23 cellular contexts compared by ENCODE assay signal in the genomic region with DNA sequence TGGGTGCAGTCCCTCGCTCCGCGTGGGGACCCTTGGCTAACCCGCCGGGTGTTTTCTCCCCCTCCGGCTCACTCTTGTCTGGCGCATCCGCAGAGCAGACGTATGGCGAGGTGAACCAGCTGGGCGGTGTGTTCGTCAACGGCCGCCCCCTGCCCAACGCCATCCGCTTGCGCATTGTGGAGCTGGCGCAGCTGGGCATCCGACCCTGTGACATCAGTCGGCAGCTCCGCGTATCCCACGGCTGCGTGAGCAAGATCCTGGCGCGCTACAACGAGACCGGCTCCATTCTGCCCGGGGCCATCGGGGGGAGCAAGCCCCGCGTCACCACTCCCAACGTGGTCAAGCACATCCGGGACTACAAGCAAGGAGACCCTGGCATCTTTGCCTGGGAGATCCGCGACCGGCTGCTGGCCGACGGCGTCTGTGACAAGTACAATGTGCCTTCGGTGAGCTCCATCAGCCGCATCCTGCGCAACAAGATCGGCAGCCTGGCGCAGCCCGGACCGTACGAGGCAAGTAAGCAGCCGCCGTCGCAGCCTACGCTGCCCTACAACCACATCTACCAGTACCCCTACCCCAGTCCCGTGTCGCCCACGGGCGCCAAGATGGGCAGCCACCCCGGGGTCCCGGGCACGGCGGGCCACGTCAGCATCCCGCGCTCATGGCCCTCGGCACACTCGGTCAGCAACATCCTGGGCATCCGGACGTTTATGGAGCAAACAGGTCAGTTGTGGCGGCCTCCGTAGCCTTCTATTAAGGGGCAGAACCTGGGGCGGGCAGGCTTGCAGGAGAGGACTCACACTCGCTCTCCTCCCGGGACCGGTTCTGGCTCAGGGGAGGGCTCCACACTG. TPM values are rescaled to one million over a fixed set of nuclear protein-coding genes. Genes with fewer than 3 reads are reported as not detected.
A peak's percentile ranks its signal among the peaks of the same experiment; 100 is the strongest.
DNase-seq lines count a peak whose midpoint lies in the region; ATAC-seq, FAIRE-seq and TF ChIP-seq lines count a peak whose summit lies in the region.
"Had no signal": no experiment of that assay in that cellular context is flagged by ENCODE, and none has a peak within 500 bp of the region (broad histone marks: within the 10 kb centered on the region; RNA-seq: fewer than 3 reads in every experiment).

No MANE protein-coding gene starts in this region.

- H2AK5ac ChIP-seq in H1 (ENCODE audit: low read depth, low read length), result no peak overlapping the region

- no peaks in the 10 kb centered on the region for H3K4me1 Mint-ChIP-seq in activated CD8-positive, alpha-beta memory T cell treated with anti-CD3 and anti-CD28 coated beads, Interleukin-2, amount 10 ng/mL, durations not matched to agents 7 days and 5 days

- no peak overlapping the region for H3K4me3 Mint-ChIP-seq in activated CD8-positive, alpha-beta memory T cell treated with anti-CD3 and anti-CD28 coated beads, Interleukin-2, amount 10 ng/mL, durations not matched to agents 7 days and 5 days
- H3K4me3 Mint-ChIP-seq: activated naive CD8-positive, alpha-beta T cell treated with anti-CD3 and anti-CD28 coated beads, Interleukin-2, amount 10 ng/mL, durations not matched to agents 7 days and 5 days; T-cell had no signal

- no peak overlapping the region for H3K56ac ChIP-seq in H1 (replicated peaks; ENCODE audit: insufficient read length, low read depth, low read length)

- H2BK15ac ChIP-seq in H1 (ENCODE audit: low read length), result no peak overlapping the region

- H3K4me2 ChIP-seq in H1 (ENCODE audit: insufficient read depth in 1 of 2, low read depth in 2 of 2, low read length in 2 of 2), result peak overlapping the region; percentile 5 to 44; a peak in 3 of 4 replicates
- no peak overlapping the region for H3K4me2 ChIP-seq in neural cell (ENCODE audit: low read length)

- H3K9ac ChIP-seq in H1 (replicated peaks in 1 of 4; ENCODE audit: extremely low read depth in 1 of 4, low read depth in 3 of 4, low read length in 3 of 4) (no peak overlapping the region), neural cell (ENCODE audit: low read length) (no peak overlapping the region)

- peak overlapping the region; percentile 75; the same call in 1 of the 2 replicates for H2BK12ac ChIP-seq in H1 (ENCODE audit: low read depth, low read length)

- peak overlapping the region; percentile 32; the same call in 1 of the 2 replicates for H3K18ac ChIP-seq in H1 (ENCODE audit: extremely low read depth, low read length)

- no peaks in the 10 kb centered on the region for H3K79me2 ChIP-seq in H1 (ENCODE audit: control insufficient read depth in 1 of 2, insufficient read depth in 2 of 2, low read length in 2 of 2)
- no peaks in the 10 kb centered on the region for H3K79me2 ChIP-seq in neural cell (replicated peaks; ENCODE audit: insufficient read depth, low read length)

- 6% methylated on average over 67 of the region's 73 CpGs; no CpG with 5 or more reads in 1 of the 2 experiments for WGBS in H1 (ENCODE audit: extremely low coverage in 1 of 2, insufficient coverage in 1 of 2, insufficient read length in 1 of 2, insufficient replicate concordance in 2 of 2, low coverage in 1 of 2, low lambda C conversion rate in 2 of 2, missing lambda C conversion rate in 1 of 2), 2 experiments

- H2AFZ ChIP-seq in H1 (ENCODE audit: low read length) (no peak overlapping the region), neural cell (ENCODE audit: low read depth, low read length) (no peak overlapping the region)

- peak overlapping the region; percentile 73 for H4K8ac ChIP-seq in H1 (ENCODE audit: extremely low read depth, insufficient read depth, low read length)

- no peaks in the 10 kb centered on the region; a peak in 1 of 4 replicates for H3K9me3 ChIP-seq in H1 (ENCODE audit: insufficient read depth in 2 of 2, low read depth in 1 of 2, low read length in 1 of 2)
- no peaks in the 10 kb centered on the region for H3K9me3 ChIP-seq in neural cell (ENCODE audit: low read length)
- H3K9me3 ChIP-seq: gastroesophageal sphincter, lower lobe of right lung, prostate gland, testis had no signal

- H3K79me1 ChIP-seq in H1 (ENCODE audit: low read depth, low read length), result no peaks in the 10 kb centered on the region

- peak overlapping the region in 3 of 4 experiments; percentile 2 to 41 (median 14); a peak in 3 of 8 replicates for H3K4me3 ChIP-seq in H1 (ENCODE audit: extremely low read depth in 1 of 4, insufficient read depth in 2 of 4, low read depth in 3 of 4, low read length in 4 of 4)
- peak overlapping the region; percentile 57 for H3K4me3 ChIP-seq in neural cell (ENCODE audit: low read length)
- H3K4me3 ChIP-seq: gastroesophageal sphincter, K562, lower lobe of right lung, testis had no signal

- no peak overlapping the region for H2BK5ac ChIP-seq in H1 (ENCODE audit: low read depth, low read length)

- H3K14ac ChIP-seq in H1 (ENCODE audit: insufficient read length), result no peak overlapping the region

- no peak overlapping the region for H2BK120ac ChIP-seq in H1 (replicated peaks; ENCODE audit: low read depth, low read length)

- peaks cover 85% of the 10 kb centered on the region for H3K27me3 Mint-ChIP-seq in activated CD8-positive, alpha-beta memory T cell treated with anti-CD3 and anti-CD28 coated beads, Interleukin-2, amount 10 ng/mL, durations not matched to agents 7 days and 5 days

- H3K4me1 ChIP-seq in H1 (replicated peaks in 1 of 4; ENCODE audit: control insufficient read depth in 3 of 4, insufficient read depth in 4 of 4, low read length in 3 of 4), result peaks cover 0 to 32% (median 15%) of the 10 kb centered on the region in 4 experiments; a peak in 6 of 7 replicates
- H3K4me1 ChIP-seq: prostate gland had no signal

- TF ChIP-seq EP300 in H1 (IDR thresholded peaks at IDR 0.05; ENCODE audit: borderline replicate concordance in 1 of 2, low read depth in 2 of 2, low read length in 2 of 2) (no peak), neural cell (conservative IDR thresholded peaks at IDR 0.05; ENCODE audit: poor library complexity, severe bottlenecking) (no peak)

- H3K9me2 ChIP-seq in neural cell (ENCODE audit: insufficient read depth, low read length), result no peaks in the 10 kb centered on the region

- TF ChIP-seq POLR2A in H1 (IDR thresholded peaks at IDR 0.05; ENCODE audit: control extremely low read depth in 1 of 2, low read depth in 2 of 2, low read length in 2 of 2), result no peak

- peak overlapping the region; percentile 11 for H3K27ac Mint-ChIP-seq in activated CD8-positive, alpha-beta memory T cell treated with anti-CD3 and anti-CD28 coated beads, Interleukin-2, amount 10 ng/mL, durations not matched to agents 7 days and 5 days

- TF ChIP-seq RAD21 in H1 (IDR thresholded peaks at IDR 0.05 in 1 of 2, conservative IDR thresholded peaks at IDR 0.05 in 1 of 2; ENCODE audit: low read depth in 2 of 2, low read length in 2 of 2), result no peak
- no peak for TF ChIP-seq RAD21 in neural cell (conservative IDR thresholded peaks at IDR 0.05)

- ATAC-seq in activated CD8-positive, alpha-beta memory T cell treated with anti-CD3 and anti-CD28 coated beads, Interleukin-2, amount 10 ng/mL, durations not matched to agents 7 days and 5 days, result no peak
- ATAC-seq in GM18502 (IDR thresholded peaks at IDR 0.05; ENCODE audit: poor library complexity, unreplicated experiment) (no peak), GM18498 (IDR thresholded peaks at IDR 0.05; ENCODE audit: unreplicated experiment) (no peak)
- ATAC-seq: gastroesophageal sphincter, K562, T-cell had no signal

- no peak for DNase-seq in activated CD8-positive, alpha-beta memory T cell treated with anti-CD3 and anti-CD28 coated beads, Interleukin-2, amount 10 ng/mL, durations not matched to agents 7 days and 5 days
- no peak for DNase-seq in activated CD8-positive, alpha-beta memory T cell treated with anti-CD3 and anti-CD28 coated beads for 24 hours
- DNase-seq in H1 (ENCODE audit: low read depth in 1 of 2, low spot score in 2 of 2) (no peak), SW480 (ENCODE audit: low spot score) (no peak)
- DNase-seq in activated T-cell treated with anti-CD3 and anti-CD28 coated beads, Interleukin-2, amount 50 U/mL, for 1 hour, result no peak
- DNase-seq: ACHN; activated naive CD8-positive, alpha-beta T cell treated with anti-CD3 and anti-CD28 coated beads, Interleukin-2, amount 10 ng/mL, durations not matched to agents 7 days and 5 days; lower lobe of right lung; NCI-H510A treated with DMSO at 0.1 percent for 48 hours; Right ventricle myocardium superior; stimulated activated CD4-positive, alpha-beta T cell treated with anti-CD3 and anti-CD28 coated beads, Interleukin-12 subunit alpha, Interleukin-12 subunit beta, amount 100 ng/mL, for 4 hours; T-cell; testis had no signal

- TF ChIP-seq CTCF in H1 (IDR thresholded peaks at IDR 0.05; ENCODE audit: control extremely low read depth in 1 of 3, insufficient read depth in 1 of 3, low read depth in 1 of 3, low read length in 3 of 3), result no peak
- no peak for TF ChIP-seq CTCF in neural cell (IDR thresholded peaks at IDR 0.05; ENCODE audit: poor library complexity, severe bottlenecking)

- H4K91ac ChIP-seq in H1 (replicated peaks; ENCODE audit: insufficient read length, low read length), result no peak overlapping the region

- no peak overlapping the region for H3K27ac ChIP-seq in H1 (ENCODE audit: low read depth, low read length)
- no peak overlapping the region for H3K27ac ChIP-seq in neural cell (ENCODE audit: low read length)
- H3K27ac ChIP-seq: gastroesophageal sphincter, lower lobe of right lung, prostate gland, testis had no signal

- CTCF ChIA-PET in activated CD8-positive, alpha-beta memory T cell treated with anti-CD3 and anti-CD28 coated beads, Interleukin-2, amount 10 ng/mL, durations not matched to agents 7 days and 5 days (lab: Charles Lee), result interaction anchor here (0.6 to 1.5 kb wide), 2 partner anchors 13 to 1169 kb away, joined by 3 to 4 read pairs; no protein-coding TSS in a partner anchor
- CTCF ChIA-PET in H1 (lab: Charles Lee; ENCODE audit: partially characterized antibody), result interaction anchor here (0.6 to 3.2 kb wide), 15 partner anchors 8 to 597 kb away, joined by 3 to 12 read pairs (median 3); no protein-coding TSS in a partner anchor

- peaks cover 94 to 100% (median 99%) of the 10 kb centered on the region in 4 experiments for H3K27me3 ChIP-seq in H1 (replicated peaks in 1 of 4; ENCODE audit: control insufficient read depth in 3 of 4, extremely low read depth in 1 of 4, insufficient read depth in 3 of 4, low read length in 3 of 4)
- H3K27me3 ChIP-seq in neural cell (ENCODE audit: insufficient read depth, low read depth, low read length), result peaks cover 99% of the 10 kb centered on the region
- H3K27me3 ChIP-seq: testis had no signal

- no peaks in the 10 kb centered on the region for H3F3A ChIP-seq in neural cell (ENCODE audit: insufficient read depth, low read length, poor library complexity, severe bottlenecking)

- peaks cover 31 to 56% of the 10 kb centered on the region in 2 experiments for H4K20me1 ChIP-seq in H1 (replicated peaks in 1 of 2; ENCODE audit: control insufficient read depth in 1 of 2, insufficient read depth in 2 of 2, low read length in 2 of 2)
- no peaks in the 10 kb centered on the region for H4K20me1 ChIP-seq in neural cell (ENCODE audit: insufficient read depth)

- no peaks in the 10 kb centered on the region for H3K36me3 Mint-ChIP-seq in activated CD8-positive, alpha-beta memory T cell treated with anti-CD3 and anti-CD28 coated beads, Interleukin-2, amount 10 ng/mL, durations not matched to agents 7 days and 5 days
- H3K36me3 Mint-ChIP-seq: T-cell had no signal

- H4K5ac ChIP-seq in H1 (ENCODE audit: insufficient read length, low read depth, low read length), result no peak overlapping the region

- H3K36me3 ChIP-seq in H1 (ENCODE audit: control insufficient read depth in 2 of 4, insufficient read depth in 4 of 4, low read length in 3 of 4), result peaks cover 0 to 11% (median 0%) of the 10 kb centered on the region in 4 experiments; a peak in 1 of 8 replicates
- no peaks in the 10 kb centered on the region for H3K36me3 ChIP-seq in neural cell (ENCODE audit: insufficient read depth, low read length)
- H3K36me3 ChIP-seq: gastroesophageal sphincter, lower lobe of right lung, prostate gland had no signal

- H3K4ac ChIP-seq in H1 (replicated peaks; ENCODE audit: insufficient read length, low read depth, low read length), result peak overlapping the region; percentile 69

- H2BK20ac ChIP-seq in H1 (ENCODE audit: low read length), result no peak overlapping the region

- no peaks in the 10 kb centered on the region for H3K9me3 Mint-ChIP-seq in activated CD8-positive, alpha-beta memory T cell treated with anti-CD3 and anti-CD28 coated beads, Interleukin-2, amount 10 ng/mL, durations not matched to agents 7 days and 5 days (ENCODE audit: low read depth)
- H3K9me3 Mint-ChIP-seq: T-cell had no signal

- no peak overlapping the region for H3K23ac ChIP-seq in H1 (ENCODE audit: insufficient read length)

- no peak for FAIRE-seq in H1 (lab: Jason Lieb, UNC)
- FAIRE-seq: bronchial epithelial cell, K562 had no signal

- peaks cover 4% of the 10 kb centered on the region for H3K23me2 ChIP-seq in H1 (ENCODE audit: low read depth, low read length)

- POLR2A ChIA-PET in H1 (lab: Charles Lee; ENCODE audit: partially characterized antibody), result interaction anchor here (0.8 kb wide), 1 partner anchor 8 kb away, joined by 3 read pairs; no protein-coding TSS in a partner anchor

RNA-seq across cellular contexts. Expression of gene PAX1, which starts 1.1 kb away (rescaled TPM):
- not detected for total RNA-seq in activated CD8-positive, alpha-beta memory T cell treated with anti-CD3 and anti-CD28 coated beads, Interleukin-2, amount 10 ng/mL, durations not matched to agents 7 days and 5 days
- not detected in 2 replicates for total RNA-seq in H1 (2021; fragmentation: NEBNext Ultra II Directional; extraction: Animal tissue kit (Norgen Biotek cat#: 25700))
- polyA plus RNA-seq in H1 (2011; rRNA removed) (not detected in 2 replicates), neural cell (not detected in 2 replicates)
- not detected for polyA plus RNA-seq in H1 (2011; cell fraction: cytosol; rRNA removed)
- polyA plus RNA-seq in H1 (2011; cell fraction: nucleus; rRNA removed), result not detected
- polyA plus RNA-seq in H1 (2012, experiment 1 of 2), result not detected in 4 replicates
- polyA plus RNA-seq in H1 (2012, experiment 2 of 2), result not detected
- polyA plus RNA-seq in H1 (2013, experiment 1 of 2), result not detected
- polyA plus RNA-seq in H1 (2013, experiment 2 of 2), result not detected
- polyA minus RNA-seq in H1 (2011; rRNA and poly(A)+ RNA removed), result not detected in 2 replicates
- not detected for polyA minus RNA-seq in H1 (2011; cell fraction: cytosol; rRNA and poly(A)+ RNA removed)
- polyA minus RNA-seq in H1 (2011; cell fraction: nucleus; rRNA and poly(A)+ RNA removed), result not detected
- not detected in 2 replicates for polyA minus RNA-seq in neural cell
- total RNA-seq: activated naive CD8-positive, alpha-beta T cell treated with anti-CD3 and anti-CD28 coated beads, Interleukin-2, amount 10 ng/mL, durations not matched to agents 7 days and 5 days; bronchial epithelial cell; dermis microvascular lymphatic vessel endothelial cell; epithelial cell of proximal tubule; gastroesophageal sphincter; K562; lower lobe of right lung; OCI-LY7; prostate gland; Right ventricle myocardium superior; T-cell; testis had no signal
- polyA plus RNA-seq: K562 had no signal
